1 cellular context compared by ENCODE assay signal in the genomic region with DNA sequence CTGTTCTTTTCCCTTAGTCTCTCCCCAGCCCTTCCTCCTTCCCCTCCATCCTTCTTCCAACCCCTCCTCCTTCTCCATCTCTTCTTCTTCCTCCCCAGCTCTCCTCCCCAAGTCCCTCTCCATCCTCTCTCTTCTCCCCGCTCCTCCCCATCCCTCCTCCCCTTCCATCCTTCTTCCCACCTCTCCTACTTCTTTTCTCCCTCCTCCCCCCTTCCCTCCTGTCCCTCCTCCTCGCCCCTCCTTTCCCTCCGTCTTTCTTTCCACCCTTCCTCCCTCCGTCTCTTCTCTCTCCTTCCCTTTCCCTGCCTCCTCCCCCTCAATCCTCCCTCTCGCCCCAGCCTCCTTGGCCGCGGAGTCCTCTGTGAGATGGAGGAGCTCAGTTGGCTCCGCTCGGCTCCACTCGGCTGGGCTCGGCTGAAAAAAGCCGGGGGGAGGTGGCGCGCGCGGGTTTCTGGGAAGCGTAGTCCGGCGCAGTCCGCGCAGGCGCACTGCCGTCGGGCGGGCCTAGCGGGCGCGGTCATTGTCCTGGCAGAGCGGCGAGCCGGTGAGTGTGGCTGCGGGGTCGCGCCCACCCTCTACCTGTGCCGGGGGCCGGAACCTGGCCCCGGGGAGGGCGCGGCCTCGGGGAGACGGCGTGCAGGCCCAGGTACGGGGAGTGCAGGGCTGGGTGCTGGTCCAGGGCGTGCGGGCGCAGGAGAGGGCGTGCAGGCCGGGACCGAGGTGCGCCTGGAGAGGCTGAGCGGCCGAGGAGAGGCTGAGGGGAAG.
TF ChIP-seq lines count a peak whose summit lies in the region.

A gene (plus strand): TSS at position 520 of the 765 bp plus-strand sequence. CDS start 6,257 bp downstream, outside the sequence.

TF ChIP-seq in A549, 52 proteins besides CTCF, POLR2A, EP300 and RAD21 (continued from another document):
- peak in 1 of 2 experiments; percentile 69; a peak in 2 of 5 replicates for TF ChIP-seq JUN (IDR thresholded peaks at IDR 0.05)
